In genomic region chr16:4733747-4734062, GRCh38 we compare ENCODE assay signal across 8 cellular contexts. TPM values are rescaled to one million over a fixed set of nuclear protein-coding genes. Genes with fewer than 3 reads are reported as not detected.
A peak's percentile ranks its signal among the peaks of the same experiment; 100 is the strongest.
DNase-seq lines count a peak whose midpoint lies in the region; ATAC-seq and TF ChIP-seq lines count a peak whose summit lies in the region.

No MANE protein-coding gene starts in this region.

- H3K9me3 ChIP-seq in iPS-15b (ENCODE audit: control insufficient read depth, insufficient read depth, low read length), result no peaks in the 10 kb centered on the region

- peaks cover 2% of the 10 kb centered on the region for H3K27me3 ChIP-seq in iPS-15b (ENCODE audit: control insufficient read depth, insufficient read depth, low read length)

- H3K4me1 ChIP-seq in iPS-15b (ENCODE audit: control insufficient read depth, insufficient read depth, low read length), result no peaks in the 10 kb centered on the region

- H3K9ac ChIP-seq in iPS-15b (ENCODE audit: low read depth, low read length), result peak overlapping the region; percentile 76

- H3K27me3 Mint-ChIP-seq in IgD-negative memory B cell, result no peaks in the 10 kb centered on the region

- DNase-seq in activated naive CD4-positive, alpha-beta T cell treated with anti-CD3 and anti-CD28 coated beads, Interleukin-2, amount 50 U/mL, for 16 hours, result peak; percentile 43
- peak; percentile 40 to 45 for DNase-seq in stimulated activated CD4-positive, alpha-beta T cell treated with anti-CD3 and anti-CD28 coated beads, Interleukin-2, amount 100 ng/mL, for 24 hours
- no peak for DNase-seq in GM10266 (ENCODE audit: extremely low spot score)
- DNase-seq in SIG-M5 treated with dmso at 0.1 percent for 504 hours (lab: John Stamatoyannopoulos, UW; ENCODE audit: unreplicated experiment), result no peak
- no peak for DNase-seq in SW 1271 (lab: John Stamatoyannopoulos, UW)

- H3K27ac Mint-ChIP-seq in IgD-negative memory B cell, result peak overlapping the region in 2 of 3 donors; percentile 12 to 94

- peak overlapping the region; percentile 82 to 97 (median 94) for H3K4me3 Mint-ChIP-seq in IgD-negative memory B cell

- no peaks in the 10 kb centered on the region for H3K36me3 Mint-ChIP-seq in IgD-negative memory B cell

- peaks cover 17% of the 10 kb centered on the region for H3K36me3 ChIP-seq in iPS-15b (ENCODE audit: control insufficient read depth, insufficient read depth, low read length)

- peaks cover 13 to 20% (median 19%) of the 10 kb centered on the region in 3 donors for H3K4me1 Mint-ChIP-seq in IgD-negative memory B cell

- H3K4me3 ChIP-seq in iPS-15b (ENCODE audit: low read depth, low read length), result peak overlapping the region; percentile 83

- TF ChIP-seq CTCF in GM10266 (IDR thresholded peaks at IDR 0.05; ENCODE audit: control insufficient read depth, insufficient read depth, low read depth, missing control alignments), result no peak

- ATAC-seq in GM19035 (IDR thresholded peaks at IDR 0.05; ENCODE audit: unreplicated experiment), result peak; percentile 20

- H3K9me3 Mint-ChIP-seq in IgD-negative memory B cell, result no peaks in the 10 kb centered on the region

RNA-seq across cellular contexts. Expression of gene ANKS3, which starts 0.4 kb away (rescaled TPM):
- polyA plus RNA-seq in IgD-negative memory B cell, result 5.3 TPM

RNA-seq across cellular contexts. Expression of gene DNAAF8, which starts 0.6 kb away (rescaled TPM):
- polyA plus RNA-seq in IgD-negative memory B cell, result 0.35 TPM

RNA-seq across cellular contexts. Expression of gene ZNF500, which starts 33.3 kb away (rescaled TPM):
- polyA plus RNA-seq in IgD-negative memory B cell, result 17.8 TPM

RNA-seq across cellular contexts. Expression of gene NUDT16L1, which starts 40.3 kb away (rescaled TPM):
- 74.0 TPM for polyA plus RNA-seq in IgD-negative memory B cell

RNA-seq across cellular contexts. Expression of gene SEPTIN12, which starts 54.4 kb away (rescaled TPM):
- polyA plus RNA-seq in IgD-negative memory B cell, result not detected

Comparison
In these comparisons a context has a peak if more than half of its experiments do, and no peak if none do; other contexts are left out.
1. DNase-seq: peak in activated naive CD4-positive, alpha-beta T cell treated with anti-CD3 and anti-CD28 coated beads, Interleukin-2, amount 50 U/mL, for 16 hours (single experiment) and stimulated activated CD4-positive, alpha-beta T cell treated with anti-CD3 and anti-CD28 coated beads, Interleukin-2, amount 100 ng/mL, for 24 hours (2 of 2); none in GM10266 (single experiment), SIG-M5 treated with dmso at 0.1 percent for 504 hours (single experiment) and SW 1271 (0 of 2).